In the genomic region with DNA sequence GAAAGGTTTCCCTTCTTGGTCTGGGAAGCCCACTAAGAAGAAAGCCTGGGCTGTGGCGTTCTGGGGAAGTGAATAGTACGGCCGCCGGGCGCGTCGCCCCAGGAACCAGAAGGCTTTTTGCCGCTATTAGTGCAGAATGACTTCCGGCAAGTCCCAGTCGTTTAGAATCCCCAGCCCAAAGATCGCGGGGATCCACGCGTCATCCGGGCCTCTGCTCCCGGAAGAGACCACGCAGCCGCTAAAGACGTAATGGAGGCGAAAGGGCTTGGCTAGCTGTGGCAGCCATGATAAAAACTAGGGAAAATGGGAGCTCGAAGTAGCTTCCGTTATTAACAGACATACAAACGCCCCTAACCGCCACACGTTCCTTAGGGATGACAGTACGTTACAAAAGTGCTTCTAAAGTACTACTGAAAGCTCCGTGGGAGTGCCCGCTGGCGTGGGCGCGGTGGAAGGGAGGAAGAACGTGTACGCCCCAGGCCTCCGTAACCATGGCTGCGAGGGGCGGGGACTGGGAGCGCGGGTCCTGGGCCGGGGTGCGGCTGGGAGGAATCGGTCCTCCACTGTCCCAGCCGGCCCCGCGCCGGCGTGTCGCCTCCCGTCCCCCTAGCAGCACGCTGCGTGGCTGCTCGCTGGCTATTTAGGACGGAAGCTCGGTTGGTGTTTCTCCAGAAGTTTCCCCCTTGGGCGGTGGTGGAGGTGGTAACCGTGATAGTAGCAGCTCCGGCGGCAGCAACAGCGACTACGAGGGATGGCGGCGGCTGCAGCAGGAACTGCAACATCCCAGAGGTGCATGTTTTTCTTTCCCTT, we compare ENCODE assay signal across 7 cellular contexts.
DNase-seq lines count a peak whose midpoint lies in the region; ATAC-seq lines count a peak whose summit lies in the region.

A gene (plus strand): TSS at position 667 of the 810 bp plus-strand sequence. CDS start 85 bp downstream, at position 752.

- ATAC-seq in GM18508 (IDR thresholded peaks at IDR 0.05; ENCODE audit: insufficient read depth, unreplicated experiment), result peak; percentile 76
- ATAC-seq in HG03025 (IDR thresholded peaks at IDR 0.05; ENCODE audit: low FRiP score, unreplicated experiment), result peak; percentile 97

- DNase-seq in NCI-H2029 treated with DMSO at 0.1 percent for 48 hours (lab: John Stamatoyannopoulos, UW) (peak; percentile 85), T-helper 9 cell (peak; percentile 92), astrocyte of the hippocampus (ENCODE audit: low read depth, low spot score) (peak; percentile 99), hippocampal formation (lab: John Stamatoyannopoulos, UW) (peak; percentile 96 to 98), retina (peak; percentile 100)

Comparison
In these comparisons a context has a peak if more than half of its experiments do, and no peak if none do; other contexts are left out.
1. Peak in every context shown above with its lines: DNase-seq and ATAC-seq.